In genomic region chr15:31080618-31081017, GRCh38 we compare ENCODE assay signal across 8 cellular contexts. TPM values are rescaled to one million over a fixed set of nuclear protein-coding genes. Genes with fewer than 3 reads are reported as not detected.
DNase-seq lines count a peak whose midpoint lies in the region; ATAC-seq and TF ChIP-seq lines count a peak whose summit lies in the region.

No MANE protein-coding gene starts in this region.

- peak; percentile 74 to 90 for ATAC-seq in natural killer cell treated with Interleukin-12 subunit alpha and Interleukin-12 subunit beta and Interleukin-15 and Interleukin-18, amount 100 ng/mL, for 72 hours
- ATAC-seq in HG02938 (IDR thresholded peaks at IDR 0.05; ENCODE audit: unreplicated experiment) (no peak), GM21360 (IDR thresholded peaks at IDR 0.05; ENCODE audit: unreplicated experiment) (no peak)

- H3K4me3 ChIP-seq in vagina = peak overlapping the region; percentile 14 to 30

- peaks cover 30% of the 10 kb centered on the region for H3K27me3 Mint-ChIP-seq in activated CD4-positive, alpha-beta T cell treated with anti-CD3 and anti-CD28 coated beads, Interleukin-2, amount 10 ng/mL, durations not matched to agents 24 days and 14 days
- H3K27me3 Mint-ChIP-seq in natural killer cell treated with Interleukin-12 subunit alpha and Interleukin-12 subunit beta and Interleukin-15 and Interleukin-18, amount 100 ng/mL, for 72 hours = peaks cover 4 to 16% of the 10 kb centered on the region in 2 donors

- peak overlapping the region; percentile 53 for H3K4me3 Mint-ChIP-seq in activated CD4-positive, alpha-beta T cell treated with anti-CD3 and anti-CD28 coated beads, Interleukin-2, amount 10 ng/mL, durations not matched to agents 24 days and 14 days
- H3K4me3 Mint-ChIP-seq in natural killer cell treated with Interleukin-12 subunit alpha and Interleukin-12 subunit beta and Interleukin-15 and Interleukin-18, amount 100 ng/mL, for 72 hours = peak overlapping the region; percentile 67

- no peak for TF ChIP-seq CTCF in vagina (IDR thresholded peaks at IDR 0.05)

- peaks cover 7% of the 10 kb centered on the region for H3K4me1 Mint-ChIP-seq in activated CD4-positive, alpha-beta T cell treated with anti-CD3 and anti-CD28 coated beads, Interleukin-2, amount 10 ng/mL, durations not matched to agents 24 days and 14 days
- peaks cover 9 to 13% of the 10 kb centered on the region in 2 donors for H3K4me1 Mint-ChIP-seq in natural killer cell treated with Interleukin-12 subunit alpha and Interleukin-12 subunit beta and Interleukin-15 and Interleukin-18, amount 100 ng/mL, for 72 hours (ENCODE audit: low read depth in 2 of 2)

- no peaks in the 10 kb centered on the region for H3K36me3 ChIP-seq in vagina

- no peaks in the 10 kb centered on the region for H3K36me3 Mint-ChIP-seq in activated CD4-positive, alpha-beta T cell treated with anti-CD3 and anti-CD28 coated beads, Interleukin-2, amount 10 ng/mL, durations not matched to agents 24 days and 14 days (ENCODE audit: low read depth)
- no peaks in the 10 kb centered on the region for H3K36me3 Mint-ChIP-seq in natural killer cell treated with Interleukin-12 subunit alpha and Interleukin-12 subunit beta and Interleukin-15 and Interleukin-18, amount 100 ng/mL, for 72 hours

- CTCF ChIA-PET in HEK293T (lab: Yijun Ruan, JAX) = no interaction called here

- H3K9me3 Mint-ChIP-seq in activated CD4-positive, alpha-beta T cell treated with anti-CD3 and anti-CD28 coated beads, Interleukin-2, amount 10 ng/mL, durations not matched to agents 24 days and 14 days = no peaks in the 10 kb centered on the region
- H3K9me3 Mint-ChIP-seq in natural killer cell treated with Interleukin-12 subunit alpha and Interleukin-12 subunit beta and Interleukin-15 and Interleukin-18, amount 100 ng/mL, for 72 hours = no peaks in the 10 kb centered on the region

- H3K27me3 ChIP-seq in vagina = no peaks in the 10 kb centered on the region

- no peaks in the 10 kb centered on the region for H3K9me3 ChIP-seq in vagina

- TF ChIP-seq POLR2A in erythroblast (IDR thresholded peaks at IDR 0.05; ENCODE audit: low read length) = no peak
- TF ChIP-seq POLR2A in vagina (IDR thresholded peaks at IDR 0.05) = no peak

- POLR2A ChIA-PET in HEK293T (lab: Yijun Ruan, JAX) = no interaction called here

- H3K27ac Mint-ChIP-seq in activated CD4-positive, alpha-beta T cell treated with anti-CD3 and anti-CD28 coated beads, Interleukin-2, amount 10 ng/mL, durations not matched to agents 24 days and 14 days = no peak overlapping the region
- H3K27ac Mint-ChIP-seq in natural killer cell treated with Interleukin-12 subunit alpha and Interleukin-12 subunit beta and Interleukin-15 and Interleukin-18, amount 100 ng/mL, for 72 hours = no peak overlapping the region

- DNase-seq in HEK293T (ENCODE audit: extremely low spot score) (peak; percentile 85), erythroblast (lab: John Stamatoyannopoulos, UW) (peak; percentile 37 to 60), vagina (ENCODE audit: extremely low spot score in 2 of 2) (no peak), NCI-H2081 (lab: John Stamatoyannopoulos, UW) (no peak)
- DNase-seq in activated CD4-positive, alpha-beta T cell treated with anti-CD3 and anti-CD28 coated beads, Interleukin-2, amount 10 ng/mL, durations not matched to agents 24 days and 14 days = peak; percentile 66
- peak; percentile 68 for DNase-seq in natural killer cell treated with Interleukin-12 subunit alpha and Interleukin-12 subunit beta and Interleukin-15 and Interleukin-18, amount 100 ng/mL, for 72 hours (ENCODE audit: low spot score)

- H3K4me1 ChIP-seq in vagina = peaks cover 34% of the 10 kb centered on the region

- intact Hi-C loops in activated CD4-positive, alpha-beta T cell treated with anti-CD3 and anti-CD28 coated beads, Interleukin-2, amount 10 ng/mL, durations not matched to agents 24 days and 14 days (cut with micrococcal nuclease) = no loop called here
- intact Hi-C loops in vagina (cut with DNase I) = no loop called here

- peak overlapping the region; percentile 72 for H3K27ac ChIP-seq in vagina

TF ChIP-seq in HEK293T, 16 proteins besides CTCF, POLR2A, EP300 and RAD21:
- no peak for TF ChIP-seq ZNF384 (IDR thresholded peaks at IDR 0.05)
- peak; percentile 68 for TF ChIP-seq L3MBTL2 (conservative IDR thresholded peaks at IDR 0.05)
- TF ChIP-seq SUZ12 (IDR thresholded peaks at IDR 0.05) = no peak
TF ChIP-seq in HEK293T: peak in this region for 1.

RNA-seq across cellular contexts. Expression of gene TRPM1, which starts 20.9 kb away (rescaled TPM):
- total RNA-seq in activated CD4-positive, alpha-beta T cell treated with anti-CD3 and anti-CD28 coated beads, Interleukin-2, amount 10 ng/mL, durations not matched to agents 24 days and 14 days = not detected in 2 replicates
- not detected for total RNA-seq in natural killer cell treated with Interleukin-12 subunit alpha and Interleukin-12 subunit beta and Interleukin-15 and Interleukin-18, amount 100 ng/mL, for 72 hours
- total RNA-seq in vagina = not detected

Comparison
In these comparisons a context has a peak if more than half of its experiments do, and no peak if none do; other contexts are left out.
1. DNase-seq: peak in HEK293T (single experiment), activated CD4-positive, alpha-beta T cell treated with anti-CD3 and anti-CD28 coated beads, Interleukin-2, amount 10 ng/mL, durations not matched to agents 24 days and 14 days (single experiment), erythroblast (2 of 2) and natural killer cell treated with Interleukin-12 subunit alpha and Interleukin-12 subunit beta and Interleukin-15 and Interleukin-18, amount 100 ng/mL, for 72 hours (single experiment); none in vagina (0 of 2) and NCI-H2081 (0 of 2).
2. ATAC-seq: peak in natural killer cell treated with Interleukin-12 subunit alpha and Interleukin-12 subunit beta and Interleukin-15 and Interleukin-18, amount 100 ng/mL, for 72 hours (2 of 2); none in HG02938 (single experiment) and GM21360 (single experiment).